In the genomic region with DNA sequence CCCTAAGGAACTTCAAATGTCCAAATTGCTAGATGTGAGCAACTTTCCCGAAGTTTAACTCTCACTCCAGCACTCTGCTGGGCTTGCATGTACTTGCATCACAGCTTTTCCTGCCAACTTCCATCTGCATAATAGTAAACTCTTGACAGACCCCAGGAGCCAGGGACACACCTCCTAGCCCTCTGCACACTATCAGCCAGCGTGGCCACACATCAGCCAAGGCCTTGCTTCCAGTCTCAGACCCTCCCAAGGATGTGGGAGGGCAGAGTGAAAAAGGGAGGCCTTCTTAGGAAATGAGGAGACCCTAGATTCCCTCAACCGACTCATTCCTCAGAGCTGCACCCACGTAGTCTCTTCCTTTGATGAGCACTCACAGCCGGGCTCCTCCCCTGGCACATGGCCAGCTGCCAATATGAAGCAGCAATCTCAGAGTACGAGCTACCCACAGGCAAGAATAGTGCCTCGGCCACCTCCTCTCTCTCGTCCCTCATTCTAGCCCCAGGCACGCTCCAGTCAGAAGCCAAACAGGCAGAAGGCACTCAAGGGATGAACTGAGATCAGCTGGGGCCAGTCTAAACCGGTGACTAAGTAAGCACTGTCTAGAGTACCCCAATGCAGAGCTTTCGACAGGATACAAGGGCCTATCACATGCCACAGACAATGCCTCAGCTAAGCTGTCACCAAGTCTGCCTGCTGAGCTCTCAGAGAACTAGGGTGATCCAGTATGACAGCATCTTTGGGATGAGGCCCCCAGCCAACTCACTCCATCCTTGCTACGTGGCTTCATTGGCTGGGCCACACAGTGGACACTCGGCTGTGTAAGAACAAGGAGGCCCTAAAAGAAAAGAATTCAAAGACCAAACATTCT, we compare ENCODE assay signal across 1 cellular context.
TF ChIP-seq lines count a peak whose summit lies in the region.

No MANE protein-coding gene starts in this region.

TF ChIP-seq in WTC11, 78 proteins besides CTCF, POLR2A, EP300 and RAD21 (continued from another document):
- TF ChIP-seq, protein P1, sequence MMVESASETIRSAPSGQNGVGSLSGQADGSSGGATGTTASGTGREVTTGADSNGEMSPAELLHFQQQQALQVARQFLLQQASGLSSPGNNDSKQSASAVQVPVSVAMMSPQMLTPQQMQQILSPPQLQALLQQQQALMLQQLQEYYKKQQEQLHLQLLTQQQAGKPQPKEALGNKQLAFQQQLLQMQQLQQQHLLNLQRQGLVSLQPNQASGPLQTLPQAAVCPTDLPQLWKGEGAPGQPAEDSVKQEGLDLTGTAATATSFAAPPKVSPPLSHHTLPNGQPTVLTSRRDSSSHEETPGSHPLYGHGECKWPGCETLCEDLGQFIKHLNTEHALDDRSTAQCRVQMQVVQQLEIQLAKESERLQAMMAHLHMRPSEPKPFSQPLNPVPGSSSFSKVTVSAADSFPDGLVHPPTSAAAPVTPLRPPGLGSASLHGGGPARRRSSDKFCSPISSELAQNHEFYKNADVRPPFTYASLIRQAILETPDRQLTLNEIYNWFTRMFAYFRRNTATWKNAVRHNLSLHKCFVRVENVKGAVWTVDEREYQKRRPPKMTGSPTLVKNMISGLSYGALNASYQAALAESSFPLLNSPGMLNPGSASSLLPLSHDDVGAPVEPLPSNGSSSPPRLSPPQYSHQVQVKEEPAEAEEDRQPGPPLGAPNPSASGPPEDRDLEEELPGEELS (CRISPR knock-in tag; IDR thresholded peaks at IDR 0.05): no peak
- TF ChIP-seq SOX15 (CRISPR knock-in tag; IDR thresholded peaks at IDR 0.05): no peak
- TF ChIP-seq TEAD4 (CRISPR knock-in tag; IDR thresholded peaks at IDR 0.05): no peak
- TF ChIP-seq, protein P2, sequence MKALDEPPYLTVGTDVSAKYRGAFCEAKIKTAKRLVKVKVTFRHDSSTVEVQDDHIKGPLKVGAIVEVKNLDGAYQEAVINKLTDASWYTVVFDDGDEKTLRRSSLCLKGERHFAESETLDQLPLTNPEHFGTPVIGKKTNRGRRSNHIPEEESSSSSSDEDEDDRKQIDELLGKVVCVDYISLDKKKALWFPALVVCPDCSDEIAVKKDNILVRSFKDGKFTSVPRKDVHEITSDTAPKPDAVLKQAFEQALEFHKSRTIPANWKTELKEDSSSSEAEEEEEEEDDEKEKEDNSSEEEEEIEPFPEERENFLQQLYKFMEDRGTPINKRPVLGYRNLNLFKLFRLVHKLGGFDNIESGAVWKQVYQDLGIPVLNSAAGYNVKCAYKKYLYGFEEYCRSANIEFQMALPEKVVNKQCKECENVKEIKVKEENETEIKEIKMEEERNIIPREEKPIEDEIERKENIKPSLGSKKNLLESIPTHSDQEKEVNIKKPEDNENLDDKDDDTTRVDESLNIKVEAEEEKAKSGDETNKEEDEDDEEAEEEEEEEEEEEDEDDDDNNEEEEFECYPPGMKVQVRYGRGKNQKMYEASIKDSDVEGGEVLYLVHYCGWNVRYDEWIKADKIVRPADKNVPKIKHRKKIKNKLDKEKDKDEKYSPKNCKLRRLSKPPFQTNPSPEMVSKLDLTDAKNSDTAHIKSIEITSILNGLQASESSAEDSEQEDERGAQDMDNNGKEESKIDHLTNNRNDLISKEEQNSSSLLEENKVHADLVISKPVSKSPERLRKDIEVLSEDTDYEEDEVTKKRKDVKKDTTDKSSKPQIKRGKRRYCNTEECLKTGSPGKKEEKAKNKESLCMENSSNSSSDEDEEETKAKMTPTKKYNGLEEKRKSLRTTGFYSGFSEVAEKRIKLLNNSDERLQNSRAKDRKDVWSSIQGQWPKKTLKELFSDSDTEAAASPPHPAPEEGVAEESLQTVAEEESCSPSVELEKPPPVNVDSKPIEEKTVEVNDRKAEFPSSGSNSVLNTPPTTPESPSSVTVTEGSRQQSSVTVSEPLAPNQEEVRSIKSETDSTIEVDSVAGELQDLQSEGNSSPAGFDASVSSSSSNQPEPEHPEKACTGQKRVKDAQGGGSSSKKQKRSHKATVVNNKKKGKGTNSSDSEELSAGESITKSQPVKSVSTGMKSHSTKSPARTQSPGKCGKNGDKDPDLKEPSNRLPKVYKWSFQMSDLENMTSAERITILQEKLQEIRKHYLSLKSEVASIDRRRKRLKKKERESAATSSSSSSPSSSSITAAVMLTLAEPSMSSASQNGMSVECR (CRISPR knock-in tag; IDR thresholded peaks at IDR 0.05; ENCODE audit: borderline replicate concordance): no peak
- TF ChIP-seq JUN (CRISPR knock-in tag; IDR thresholded peaks at IDR 0.05): no peak
- TF ChIP-seq GTF2I (CRISPR knock-in tag; conservative IDR thresholded peaks at IDR 0.05): no peak
- no peak for TF ChIP-seq FOXK1 (CRISPR knock-in tag; IDR thresholded peaks at IDR 0.05)
- TF ChIP-seq, protein P3, sequence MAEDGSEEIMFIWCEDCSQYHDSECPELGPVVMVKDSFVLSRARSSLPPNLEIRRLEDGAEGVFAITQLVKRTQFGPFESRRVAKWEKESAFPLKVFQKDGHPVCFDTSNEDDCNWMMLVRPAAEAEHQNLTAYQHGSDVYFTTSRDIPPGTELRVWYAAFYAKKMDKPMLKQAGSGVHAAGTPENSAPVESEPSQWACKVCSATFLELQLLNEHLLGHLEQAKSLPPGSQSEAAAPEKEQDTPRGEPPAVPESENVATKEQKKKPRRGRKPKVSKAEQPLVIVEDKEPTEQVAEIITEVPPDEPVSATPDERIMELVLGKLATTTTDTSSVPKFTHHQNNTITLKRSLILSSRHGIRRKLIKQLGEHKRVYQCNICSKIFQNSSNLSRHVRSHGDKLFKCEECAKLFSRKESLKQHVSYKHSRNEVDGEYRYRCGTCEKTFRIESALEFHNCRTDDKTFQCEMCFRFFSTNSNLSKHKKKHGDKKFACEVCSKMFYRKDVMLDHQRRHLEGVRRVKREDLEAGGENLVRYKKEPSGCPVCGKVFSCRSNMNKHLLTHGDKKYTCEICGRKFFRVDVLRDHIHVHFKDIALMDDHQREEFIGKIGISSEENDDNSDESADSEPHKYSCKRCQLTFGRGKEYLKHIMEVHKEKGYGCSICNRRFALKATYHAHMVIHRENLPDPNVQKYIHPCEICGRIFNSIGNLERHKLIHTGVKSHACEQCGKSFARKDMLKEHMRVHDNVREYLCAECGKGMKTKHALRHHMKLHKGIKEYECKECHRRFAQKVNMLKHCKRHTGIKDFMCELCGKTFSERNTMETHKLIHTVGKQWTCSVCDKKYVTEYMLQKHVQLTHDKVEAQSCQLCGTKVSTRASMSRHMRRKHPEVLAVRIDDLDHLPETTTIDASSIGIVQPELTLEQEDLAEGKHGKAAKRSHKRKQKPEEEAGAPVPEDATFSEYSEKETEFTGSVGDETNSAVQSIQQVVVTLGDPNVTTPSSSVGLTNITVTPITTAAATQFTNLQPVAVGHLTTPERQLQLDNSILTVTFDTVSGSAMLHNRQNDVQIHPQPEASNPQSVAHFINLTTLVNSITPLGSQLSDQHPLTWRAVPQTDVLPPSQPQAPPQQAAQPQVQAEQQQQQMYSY (CRISPR knock-in tag; IDR thresholded peaks at IDR 0.05): no peak
- TF ChIP-seq, protein P4, sequence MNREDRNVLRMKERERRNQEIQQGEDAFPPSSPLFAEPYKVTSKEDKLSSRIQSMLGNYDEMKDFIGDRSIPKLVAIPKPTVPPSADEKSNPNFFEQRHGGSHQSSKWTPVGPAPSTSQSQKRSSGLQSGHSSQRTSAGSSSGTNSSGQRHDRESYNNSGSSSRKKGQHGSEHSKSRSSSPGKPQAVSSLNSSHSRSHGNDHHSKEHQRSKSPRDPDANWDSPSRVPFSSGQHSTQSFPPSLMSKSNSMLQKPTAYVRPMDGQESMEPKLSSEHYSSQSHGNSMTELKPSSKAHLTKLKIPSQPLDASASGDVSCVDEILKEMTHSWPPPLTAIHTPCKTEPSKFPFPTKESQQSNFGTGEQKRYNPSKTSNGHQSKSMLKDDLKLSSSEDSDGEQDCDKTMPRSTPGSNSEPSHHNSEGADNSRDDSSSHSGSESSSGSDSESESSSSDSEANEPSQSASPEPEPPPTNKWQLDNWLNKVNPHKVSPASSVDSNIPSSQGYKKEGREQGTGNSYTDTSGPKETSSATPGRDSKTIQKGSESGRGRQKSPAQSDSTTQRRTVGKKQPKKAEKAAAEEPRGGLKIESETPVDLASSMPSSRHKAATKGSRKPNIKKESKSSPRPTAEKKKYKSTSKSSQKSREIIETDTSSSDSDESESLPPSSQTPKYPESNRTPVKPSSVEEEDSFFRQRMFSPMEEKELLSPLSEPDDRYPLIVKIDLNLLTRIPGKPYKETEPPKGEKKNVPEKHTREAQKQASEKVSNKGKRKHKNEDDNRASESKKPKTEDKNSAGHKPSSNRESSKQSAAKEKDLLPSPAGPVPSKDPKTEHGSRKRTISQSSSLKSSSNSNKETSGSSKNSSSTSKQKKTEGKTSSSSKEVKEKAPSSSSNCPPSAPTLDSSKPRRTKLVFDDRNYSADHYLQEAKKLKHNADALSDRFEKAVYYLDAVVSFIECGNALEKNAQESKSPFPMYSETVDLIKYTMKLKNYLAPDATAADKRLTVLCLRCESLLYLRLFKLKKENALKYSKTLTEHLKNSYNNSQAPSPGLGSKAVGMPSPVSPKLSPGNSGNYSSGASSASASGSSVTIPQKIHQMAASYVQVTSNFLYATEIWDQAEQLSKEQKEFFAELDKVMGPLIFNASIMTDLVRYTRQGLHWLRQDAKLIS (CRISPR knock-in tag; IDR thresholded peaks at IDR 0.05; ENCODE audit: borderline replicate concordance): no peak
- TF ChIP-seq ZNF396 (CRISPR knock-in tag; IDR thresholded peaks at IDR 0.05; ENCODE audit: borderline replicate concordance): no peak
- no peak for TF ChIP-seq NFYB (CRISPR knock-in tag; conservative IDR thresholded peaks at IDR 0.05; ENCODE audit: low read depth)
- no peak for TF ChIP-seq NR1H2 (CRISPR knock-in tag; IDR thresholded peaks at IDR 0.05)
